In the genomic region with DNA sequence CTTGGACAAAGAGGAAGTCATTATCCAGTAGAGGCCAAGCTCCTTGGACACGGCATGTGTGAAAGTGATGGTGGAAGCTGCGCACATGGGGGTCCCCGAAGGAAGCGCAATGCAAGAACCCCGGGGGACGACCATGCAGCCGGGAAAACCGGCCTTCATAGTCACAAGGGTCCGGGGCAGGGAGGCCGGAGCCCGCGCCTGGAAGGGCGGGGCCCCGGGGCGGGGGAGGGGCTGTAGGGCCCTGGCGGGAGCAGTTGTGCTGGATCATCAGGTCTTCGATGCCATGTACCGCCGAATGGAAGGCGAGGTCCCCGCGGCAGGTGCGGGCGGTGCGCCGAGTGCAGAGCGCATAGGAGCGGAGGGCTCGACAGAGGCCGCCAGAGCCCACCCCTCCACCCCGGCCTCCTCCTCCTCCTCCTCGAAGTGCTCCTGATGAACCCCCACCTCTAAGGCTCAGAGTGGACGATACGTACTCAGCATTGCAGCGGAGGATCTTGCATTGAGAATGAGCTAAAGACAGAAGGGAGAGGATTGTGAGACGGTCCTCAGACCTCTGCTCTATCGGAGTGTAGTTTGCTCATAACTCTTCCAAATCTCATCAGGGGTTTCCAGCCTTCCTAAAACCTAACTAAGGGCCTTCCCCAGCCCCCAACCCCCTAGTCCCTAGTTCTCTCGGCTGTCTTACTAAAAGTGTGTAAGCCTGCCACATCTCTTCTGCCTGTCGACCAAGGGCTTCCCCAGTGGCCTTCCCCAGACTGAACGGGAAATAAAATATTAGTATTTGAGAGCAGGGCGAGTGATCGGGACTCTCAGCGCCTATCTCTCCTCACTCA, we compare ENCODE assay signal across 13 cellular contexts.
A peak's percentile ranks its signal among the peaks of the same experiment; 100 is the strongest.
DNase-seq lines count a peak whose midpoint lies in the region; ATAC-seq and TF ChIP-seq lines count a peak whose summit lies in the region.
"Had no signal": no experiment of that assay in that cellular context is flagged by ENCODE, and none has a peak within 500 bp of the region (broad histone marks: within the 10 kb centered on the region; RNA-seq: fewer than 3 reads in every experiment).

No MANE protein-coding gene starts in this region.

- H3K27ac ChIP-seq in brain microvascular endothelial cell = no peak overlapping the region
- H3K27ac ChIP-seq: SJSA1 had no signal

- peak; percentile 28 for ATAC-seq in stimulated activated naive CD8-positive, alpha-beta T cell treated with anti-CD3 and anti-CD28 coated beads, Interleukin-15, Interleukin-2, amounts not matched to agents 100 U/mL and 50 U/mL, for 24 hours
- ATAC-seq in HG02981 (IDR thresholded peaks at IDR 0.05; ENCODE audit: unreplicated experiment) = no peak
- no peak for ATAC-seq in GM18498 (IDR thresholded peaks at IDR 0.05; ENCODE audit: unreplicated experiment)

- in situ Hi-C loops in brain microvascular endothelial cell (cut with HindIII; ENCODE audit: low pct_ligation_motif_present, low sequenced_read_pairs) = no loop called here

- peak overlapping the region; percentile 8 for H3K4me3 Mint-ChIP-seq in T-helper 1 cell treated with Interleukin-12 subunit alpha and Interleukin-12 subunit beta and Interleukin-4 antibody, amounts not matched to agents 30 μg/mL and 1 μg/mL, for 36 hours

- H3K4me3 ChIP-seq in brain microvascular endothelial cell (ENCODE audit: low read depth, low read length) = peak overlapping the region; percentile 12
- H3K4me3 ChIP-seq: SJSA1 had no signal

- no peak overlapping the region for H3K27ac Mint-ChIP-seq in T-helper 1 cell treated with Interleukin-12 subunit alpha and Interleukin-12 subunit beta and Interleukin-4 antibody, amounts not matched to agents 30 μg/mL and 1 μg/mL, for 36 hours

- peaks cover 28% of the 10 kb centered on the region for H3K27me3 ChIP-seq in brain microvascular endothelial cell (replicated peaks)

- H3K9me3 Mint-ChIP-seq in T-helper 1 cell treated with Interleukin-12 subunit alpha and Interleukin-12 subunit beta and Interleukin-4 antibody, amounts not matched to agents 30 μg/mL and 1 μg/mL, for 36 hours = no peaks in the 10 kb centered on the region

- no peak for TF ChIP-seq CTCF in brain microvascular endothelial cell (IDR thresholded peaks at IDR 0.05; ENCODE audit: low read depth, low read length, missing control alignments)

- H3K36me3 ChIP-seq in brain microvascular endothelial cell (replicated peaks) = no peaks in the 10 kb centered on the region
- H3K36me3 ChIP-seq: SJSA1 had no signal

- peaks cover 3% of the 10 kb centered on the region for H3K4me1 Mint-ChIP-seq in T-helper 1 cell treated with Interleukin-12 subunit alpha and Interleukin-12 subunit beta and Interleukin-4 antibody, amounts not matched to agents 30 μg/mL and 1 μg/mL, for 36 hours (ENCODE audit: low read depth)

- H3K36me3 Mint-ChIP-seq in T-helper 1 cell treated with Interleukin-12 subunit alpha and Interleukin-12 subunit beta and Interleukin-4 antibody, amounts not matched to agents 30 μg/mL and 1 μg/mL, for 36 hours (ENCODE audit: low read depth) = no peaks in the 10 kb centered on the region

- H3K27me3 Mint-ChIP-seq in T-helper 1 cell treated with Interleukin-12 subunit alpha and Interleukin-12 subunit beta and Interleukin-4 antibody, amounts not matched to agents 30 μg/mL and 1 μg/mL, for 36 hours (ENCODE audit: low read depth) = peaks cover 79% of the 10 kb centered on the region

- no peak for DNase-seq in T-helper 1 cell
- DNase-seq in brain microvascular endothelial cell = no peak
- peak; percentile 58 for DNase-seq in left kidney (ENCODE audit: low read depth, low spot score)
- no peak for DNase-seq in stimulated activated naive CD8-positive, alpha-beta T cell treated with anti-CD3 and anti-CD28 coated beads, Interleukin-15, Interleukin-2, amounts not matched to agents 100 U/mL and 50 U/mL, for 24 hours
- DNase-seq in stimulated activated naive CD4-positive, alpha-beta T cell treated with Interleukin-2 at 50 U/mL for 16 hours (lab: John Stamatoyannopoulos, UW) = no peak
- DNase-seq: activated CD8-positive, alpha-beta memory T cell treated with anti-CD3 and anti-CD28 coated beads, Interleukin-2, amount 50 U/mL, for 4 hours; effector CD8-positive, alpha-beta T cell; kidney glomerular epithelial cell; trophoblast cell had no signal
